21 cellular contexts compared by ENCODE assay signal in the genomic region with DNA sequence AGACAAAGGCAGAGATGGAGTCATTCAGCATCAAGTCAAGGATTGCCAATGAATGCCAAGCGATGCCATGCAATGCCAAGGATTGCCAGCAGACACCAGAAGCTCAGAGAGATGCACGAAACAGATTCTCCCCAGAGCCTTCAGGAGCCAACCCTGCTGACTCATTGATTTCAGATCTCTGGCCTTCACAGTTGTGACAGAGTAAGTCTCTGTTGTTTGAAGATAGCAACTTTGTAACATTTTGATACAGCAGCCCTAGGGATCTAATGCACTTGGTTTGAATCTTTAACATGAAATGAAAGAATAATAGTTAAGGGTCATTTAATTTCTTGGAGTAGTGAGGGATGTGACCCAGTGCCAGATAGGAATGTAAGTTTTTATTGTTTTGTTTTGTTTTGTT.
DNase-seq lines count a peak whose midpoint lies in the region; ATAC-seq lines count a peak whose summit lies in the region.
"Had no signal": no experiment of that assay in that cellular context is flagged by ENCODE, and none has a peak within 500 bp of the region (broad histone marks: within the 10 kb centered on the region; RNA-seq: fewer than 3 reads in every experiment).

No MANE protein-coding gene starts in this region.

- intact Hi-C loops in activated T-helper 2 cell treated with anti-CD3 and anti-CD28 coated beads, Interferon-gamma antibody, Interleukin-2, Interleukin-4, amounts not matched to agents 10 μg/mL and 5 μg/mL and 100 μg/mL, durations not matched to agents 14 hours and 24 hours and 36 hours (cut with micrococcal nuclease): no loop called here

- H3K36me3 Mint-ChIP-seq in activated T-helper 2 cell treated with anti-CD3 and anti-CD28 coated beads, Interferon-gamma antibody, Interleukin-2, Interleukin-4, amounts not matched to agents 10 μg/mL and 5 μg/mL and 100 μg/mL, durations not matched to agents 14 hours and 24 hours and 36 hours (ENCODE audit: low read depth): peaks cover 12% of the 10 kb centered on the region
- H3K36me3 Mint-ChIP-seq: activated naive CD4-positive, alpha-beta T cell treated with anti-CD3 and anti-CD28 coated beads, Interleukin-2, amount 10 ng/mL, durations not matched to agents 7 days and 5 days; memory B cell had no signal

- peak; percentile 33 for ATAC-seq in stimulated activated naive CD8-positive, alpha-beta T cell treated with anti-CD3 and anti-CD28 coated beads, Interleukin-15, amount 100 ng/mL, for 72 hours
- ATAC-seq: left lobe of liver had no signal

- peak overlapping the region; percentile 59 for H3K27ac Mint-ChIP-seq in activated T-helper 2 cell treated with anti-CD3 and anti-CD28 coated beads, Interferon-gamma antibody, Interleukin-2, Interleukin-4, amounts not matched to agents 10 μg/mL and 5 μg/mL and 100 μg/mL, durations not matched to agents 14 hours and 24 hours and 36 hours
- no peak overlapping the region for H3K27ac Mint-ChIP-seq in stimulated activated naive CD8-positive, alpha-beta T cell treated with anti-CD3 and anti-CD28 coated beads, Interleukin-15, amount 100 ng/mL, for 72 hours
- H3K27ac Mint-ChIP-seq: activated naive CD4-positive, alpha-beta T cell treated with anti-CD3 and anti-CD28 coated beads, Interleukin-2, amount 10 ng/mL, durations not matched to agents 7 days and 5 days; CD4-positive, alpha-beta T cell; memory B cell had no signal

- H3K4me3 Mint-ChIP-seq in activated T-helper 2 cell treated with anti-CD3 and anti-CD28 coated beads, Interferon-gamma antibody, Interleukin-2, Interleukin-4, amounts not matched to agents 10 μg/mL and 5 μg/mL and 100 μg/mL, durations not matched to agents 14 hours and 24 hours and 36 hours (ENCODE audit: low read depth): no peak overlapping the region
- H3K4me3 Mint-ChIP-seq in stimulated activated naive CD8-positive, alpha-beta T cell treated with anti-CD3 and anti-CD28 coated beads, Interleukin-15, amount 100 ng/mL, for 72 hours: no peak overlapping the region
- H3K4me3 Mint-ChIP-seq: activated naive CD4-positive, alpha-beta T cell treated with anti-CD3 and anti-CD28 coated beads, Interleukin-2, amount 10 ng/mL, durations not matched to agents 7 days and 5 days; CD4-positive, alpha-beta T cell; memory B cell had no signal

- peaks cover 19% of the 10 kb centered on the region for H3K9me3 Mint-ChIP-seq in activated T-helper 2 cell treated with anti-CD3 and anti-CD28 coated beads, Interferon-gamma antibody, Interleukin-2, Interleukin-4, amounts not matched to agents 10 μg/mL and 5 μg/mL and 100 μg/mL, durations not matched to agents 14 hours and 24 hours and 36 hours
- peaks cover 1 to 13% of the 10 kb centered on the region in 2 donors for H3K9me3 Mint-ChIP-seq in stimulated activated naive CD8-positive, alpha-beta T cell treated with anti-CD3 and anti-CD28 coated beads, Interleukin-15, amount 100 ng/mL, for 72 hours

- H3K27me3 Mint-ChIP-seq in activated T-helper 2 cell treated with anti-CD3 and anti-CD28 coated beads, Interferon-gamma antibody, Interleukin-2, Interleukin-4, amounts not matched to agents 10 μg/mL and 5 μg/mL and 100 μg/mL, durations not matched to agents 14 hours and 24 hours and 36 hours (ENCODE audit: low read depth): no peaks in the 10 kb centered on the region
- no peaks in the 10 kb centered on the region for H3K27me3 Mint-ChIP-seq in stimulated activated naive CD8-positive, alpha-beta T cell treated with anti-CD3 and anti-CD28 coated beads, Interleukin-15, amount 100 ng/mL, for 72 hours
- H3K27me3 Mint-ChIP-seq: CD4-positive, alpha-beta T cell had no signal

- peak; percentile 44 for DNase-seq in activated CD4-positive, alpha-beta T cell treated with anti-CD3 and anti-CD28 coated beads for 48 hours
- no peak for DNase-seq in activated CD4-positive, alpha-beta T cell treated with anti-CD3 and anti-CD28 coated beads for 4 hours
- peak; percentile 18 for DNase-seq in stimulated activated CD4-positive, alpha-beta T cell treated with anti-CD3 and anti-CD28 coated beads, Interleukin-4, amount 100 ng/mL, for 24 hours
- DNase-seq in stimulated activated CD4-positive, alpha-beta T cell treated with anti-CD3 and anti-CD28 coated beads, Interleukin-4, amount 100 ng/mL, for 4 hours: no peak
- DNase-seq in activated T-helper 2 cell treated with anti-CD3 and anti-CD28 coated beads, Interferon-gamma antibody, Interleukin-2, Interleukin-4, amounts not matched to agents 10 μg/mL and 5 μg/mL and 100 μg/mL, durations not matched to agents 14 hours and 24 hours and 36 hours (ENCODE audit: low spot score): no peak
- DNase-seq in stimulated activated naive CD8-positive, alpha-beta T cell treated with anti-CD3 and anti-CD28 coated beads, Interleukin-15, amount 100 ng/mL, for 72 hours: no peak
- DNase-seq in stimulated activated naive CD4-positive, alpha-beta T cell treated with Interleukin-2 at 50 U/mL for 16 hours (lab: John Stamatoyannopoulos, UW): no peak
- DNase-seq in NCI-H774 (lab: John Stamatoyannopoulos, UW): no peak
- DNase-seq: activated CD4-positive, CD25-positive, alpha-beta regulatory T cell; activated naive CD4-positive, alpha-beta T cell treated with anti-CD3 and anti-CD28 coated beads, Interleukin-2, amount 10 ng/mL, durations not matched to agents 7 days and 5 days; activated T-cell treated with anti-CD3 and anti-CD28 coated beads, Interleukin-2, amount 50 U/mL, for 1 hour; CD4-positive, alpha-beta T cell; DND-41; GF-D8; GOT3; NCI-H1092 treated with DMSO at 0.1 percent for 48 hours; NCI-H2171; stomach; thyroid gland had no signal

- peaks cover 55% of the 10 kb centered on the region for H3K4me1 Mint-ChIP-seq in activated T-helper 2 cell treated with anti-CD3 and anti-CD28 coated beads, Interferon-gamma antibody, Interleukin-2, Interleukin-4, amounts not matched to agents 10 μg/mL and 5 μg/mL and 100 μg/mL, durations not matched to agents 14 hours and 24 hours and 36 hours (ENCODE audit: low read depth)
- H3K4me1 Mint-ChIP-seq in stimulated activated naive CD8-positive, alpha-beta T cell treated with anti-CD3 and anti-CD28 coated beads, Interleukin-15, amount 100 ng/mL, for 72 hours: peaks cover 15% of the 10 kb centered on the region
- H3K4me1 Mint-ChIP-seq: activated naive CD4-positive, alpha-beta T cell treated with anti-CD3 and anti-CD28 coated beads, Interleukin-2, amount 10 ng/mL, durations not matched to agents 7 days and 5 days; memory B cell had no signal

Comparison
In these comparisons a context has a peak if more than half of its experiments do, and no peak if none do; other contexts are left out.
1. DNase-seq: peak in activated CD4-positive, alpha-beta T cell treated with anti-CD3 and anti-CD28 coated beads for 48 hours (single experiment) and stimulated activated CD4-positive, alpha-beta T cell treated with anti-CD3 and anti-CD28 coated beads, Interleukin-4, amount 100 ng/mL, for 24 hours (single experiment); none in activated CD4-positive, alpha-beta T cell treated with anti-CD3 and anti-CD28 coated beads for 4 hours (0 of 2), stimulated activated CD4-positive, alpha-beta T cell treated with anti-CD3 and anti-CD28 coated beads, Interleukin-4, amount 100 ng/mL, for 4 hours (0 of 2), activated T-helper 2 cell treated with anti-CD3 and anti-CD28 coated beads, Interferon-gamma antibody, Interleukin-2, Interleukin-4, amounts not matched to agents 10 μg/mL and 5 μg/mL and 100 μg/mL, durations not matched to agents 14 hours and 24 hours and 36 hours (single experiment), stimulated activated naive CD8-positive, alpha-beta T cell treated with anti-CD3 and anti-CD28 coated beads, Interleukin-15, amount 100 ng/mL, for 72 hours (0 of 2), stimulated activated naive CD4-positive, alpha-beta T cell treated with Interleukin-2 at 50 U/mL for 16 hours (single experiment) and NCI-H774 (single experiment).